13 cellular contexts compared by ENCODE assay signal in the genomic region with DNA sequence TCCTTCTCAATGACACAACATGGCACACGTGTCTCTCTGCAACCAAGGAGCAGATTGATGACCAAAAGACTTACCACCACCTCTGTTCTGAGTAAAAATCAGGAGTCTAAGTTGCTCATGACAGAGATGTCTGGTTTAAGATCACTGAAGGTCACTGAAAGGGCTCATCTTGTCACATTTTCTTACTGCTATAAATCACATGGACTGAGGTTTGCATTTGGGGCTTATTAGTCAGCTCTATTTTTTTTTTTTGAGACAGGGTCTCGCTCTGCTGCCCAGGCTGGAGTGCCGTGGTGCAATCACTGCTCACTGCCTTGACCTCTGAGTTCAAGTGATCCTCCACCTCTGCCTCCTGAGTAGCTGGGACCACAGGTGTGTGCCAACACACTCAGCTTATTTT. TPM values are rescaled to one million over a fixed set of nuclear protein-coding genes. Genes with fewer than 3 reads are reported as not detected.
A peak's percentile ranks its signal among the peaks of the same experiment; 100 is the strongest.
DNase-seq lines count a peak whose midpoint lies in the region; ATAC-seq and TF ChIP-seq lines count a peak whose summit lies in the region.
"Had no signal": no experiment of that assay in that cellular context is flagged by ENCODE, and none has a peak within 500 bp of the region (broad histone marks: within the 10 kb centered on the region; RNA-seq: fewer than 3 reads in every experiment).

No MANE protein-coding gene starts in this region.

- peaks cover 0 to 95% (median 86%) of the 10 kb centered on the region in 9 donors for H3K36me3 ChIP-seq in heart left ventricle
- H3K36me3 ChIP-seq in thyroid gland: peaks cover 31 to 46% of the 10 kb centered on the region in 2 donors

- peak overlapping the region; percentile 31 for H3K27ac Mint-ChIP-seq in activated T-helper 2 cell treated with anti-CD3 and anti-CD28 coated beads, Interferon-gamma antibody, Interleukin-2, Interleukin-4, amounts not matched to agents 10 μg/mL and 5 μg/mL and 100 μg/mL, durations not matched to agents 14 hours and 24 hours and 36 hours

- H3K36me3 Mint-ChIP-seq in activated T-helper 2 cell treated with anti-CD3 and anti-CD28 coated beads, Interferon-gamma antibody, Interleukin-2, Interleukin-4, amounts not matched to agents 10 μg/mL and 5 μg/mL and 100 μg/mL, durations not matched to agents 14 hours and 24 hours and 36 hours (ENCODE audit: low read depth): peaks cover 90% of the 10 kb centered on the region

- H3K4me3 ChIP-seq in heart left ventricle (no peak overlapping the region), thyroid gland (replicated peaks in 1 of 3) (no peak overlapping the region)
- H3K4me3 ChIP-seq: SK-N-MC had no signal

- H3K27me3 ChIP-seq in heart left ventricle (no peaks in the 10 kb centered on the region), thyroid gland (no peaks in the 10 kb centered on the region)

- peak overlapping the region; percentile 11 for H3K4me3 Mint-ChIP-seq in activated T-helper 2 cell treated with anti-CD3 and anti-CD28 coated beads, Interferon-gamma antibody, Interleukin-2, Interleukin-4, amounts not matched to agents 10 μg/mL and 5 μg/mL and 100 μg/mL, durations not matched to agents 14 hours and 24 hours and 36 hours (ENCODE audit: low read depth)

- intact Hi-C loops in heart left ventricle (cut with DNase I): no loop called here
- intact Hi-C loops in cardiac septum (cut with DNase I): no loop called here
- intact Hi-C loops in activated T-helper 2 cell treated with anti-CD3 and anti-CD28 coated beads, Interferon-gamma antibody, Interleukin-2, Interleukin-4, amounts not matched to agents 10 μg/mL and 5 μg/mL and 100 μg/mL, durations not matched to agents 14 hours and 24 hours and 36 hours (cut with micrococcal nuclease): no loop called here
- intact Hi-C loops in thyroid gland (cut with DNase I): no loop called here

- TF ChIP-seq CTCF in heart left ventricle (IDR thresholded peaks at IDR 0.05) (no peak), thyroid gland (IDR thresholded peaks at IDR 0.05) (no peak)

- H3K27me3 Mint-ChIP-seq in activated T-helper 2 cell treated with anti-CD3 and anti-CD28 coated beads, Interferon-gamma antibody, Interleukin-2, Interleukin-4, amounts not matched to agents 10 μg/mL and 5 μg/mL and 100 μg/mL, durations not matched to agents 14 hours and 24 hours and 36 hours (ENCODE audit: low read depth): no peaks in the 10 kb centered on the region

- no peak for DNase-seq in heart left ventricle
- no peak for DNase-seq in cardiac septum (ENCODE audit: low spot score)
- DNase-seq in activated T-helper 2 cell treated with anti-CD3 and anti-CD28 coated beads, Interferon-gamma antibody, Interleukin-2, Interleukin-4, amounts not matched to agents 10 μg/mL and 5 μg/mL and 100 μg/mL, durations not matched to agents 14 hours and 24 hours and 36 hours (ENCODE audit: low spot score): no peak
- DNase-seq in kidney glomerular epithelial cell (lab: John Stamatoyannopoulos, UW): peak; percentile 75
- peak; percentile 49 to 72 for DNase-seq in thyroid gland
- DNase-seq in CD1c-positive myeloid dendritic cell (ENCODE audit: extremely low spot score): no peak
- DNase-seq: NCI-H1092 treated with DMSO at 0.1 percent for 48 hours, NCI-H526 treated with DMSO at 0.1 percent for 48 hours had no signal

- peak overlapping the region; percentile 45 to 100 (median 99) for H3K27ac ChIP-seq in heart left ventricle
- peak overlapping the region; percentile 73 to 100 (median 84) for H3K27ac ChIP-seq in thyroid gland
- H3K27ac ChIP-seq: C4-2B, SK-N-MC had no signal

- 60 to 77% (median 73%) methylated on average over 3 of the region's 3 CpGs for WGBS in heart left ventricle, 4 donors
- WGBS in thyroid gland, 2 donors: 51 to 70% methylated on average over 3 of the region's 3 CpGs

- H3K4me1 ChIP-seq in heart left ventricle (peaks cover 11 to 97% (median 62%) of the 10 kb centered on the region in 12 donors), thyroid gland (peaks cover 49 to 75% of the 10 kb centered on the region in 2 donors)

- no peaks in the 10 kb centered on the region for H3K9me3 Mint-ChIP-seq in activated T-helper 2 cell treated with anti-CD3 and anti-CD28 coated beads, Interferon-gamma antibody, Interleukin-2, Interleukin-4, amounts not matched to agents 10 μg/mL and 5 μg/mL and 100 μg/mL, durations not matched to agents 14 hours and 24 hours and 36 hours

- H3K9me3 ChIP-seq in heart left ventricle (no peaks in the 10 kb centered on the region), thyroid gland (no peaks in the 10 kb centered on the region)

- ATAC-seq in heart left ventricle (no peak), HG03521 (IDR thresholded peaks at IDR 0.05; ENCODE audit: unreplicated experiment) (no peak), GM18909 (IDR thresholded peaks at IDR 0.05; ENCODE audit: poor library complexity, unreplicated experiment) (no peak)
- ATAC-seq: sciatic nerve had no signal

- H3K4me1 Mint-ChIP-seq in activated T-helper 2 cell treated with anti-CD3 and anti-CD28 coated beads, Interferon-gamma antibody, Interleukin-2, Interleukin-4, amounts not matched to agents 10 μg/mL and 5 μg/mL and 100 μg/mL, durations not matched to agents 14 hours and 24 hours and 36 hours (ENCODE audit: low read depth): peaks cover 35% of the 10 kb centered on the region

- TF ChIP-seq POLR2A in heart left ventricle (IDR thresholded peaks at IDR 0.05): no peak
- TF ChIP-seq POLR2A in thyroid gland (IDR thresholded peaks at IDR 0.05): no peak

RNA-seq across cellular contexts. Expression of a gene that starts 19.4 kb away (rescaled TPM):
- 100 to 1,000 TPM; 130 to 279 (median 214) TPM for total RNA-seq in heart left ventricle
- polyA plus RNA-seq in heart left ventricle: 100 to 1,000 TPM; 120 to 249 TPM
- total RNA-seq in cardiac septum: 193 TPM
- total RNA-seq in activated T-helper 2 cell treated with anti-CD3 and anti-CD28 coated beads, Interferon-gamma antibody, Interleukin-2, Interleukin-4, amounts not matched to agents 10 μg/mL and 5 μg/mL and 100 μg/mL, durations not matched to agents 14 hours and 24 hours and 36 hours: 255 and 268 TPM in 2 replicates
- total RNA-seq in thyroid gland: 100 to 1,000 TPM; 157 to 492 (median 249) TPM

RNA-seq across cellular contexts. Expression of a gene that starts 47.5 kb away (rescaled TPM):
- total RNA-seq in heart left ventricle (10 to 100 TPM in 2 of 9 donors, 1 to 10 TPM in 7; 4.3 to 24.0 (median 5.8) TPM), cardiac septum (5.0 TPM), thyroid gland (10 to 100 TPM; 12.4 to 23.0 (median 20.0) TPM)
- polyA plus RNA-seq in heart left ventricle: 1 to 10 TPM; 2.8 to 3.5 TPM
- 14.3 and 17.3 TPM in 2 replicates for total RNA-seq in activated T-helper 2 cell treated with anti-CD3 and anti-CD28 coated beads, Interferon-gamma antibody, Interleukin-2, Interleukin-4, amounts not matched to agents 10 μg/mL and 5 μg/mL and 100 μg/mL, durations not matched to agents 14 hours and 24 hours and 36 hours

Comparison
In these comparisons a context has a peak if more than half of its experiments do, and no peak if none do; other contexts are left out.
1. DNase-seq: peak in kidney glomerular epithelial cell (single experiment) and thyroid gland (2 of 2); none in heart left ventricle (0 of 5), cardiac septum (single experiment), activated T-helper 2 cell treated with anti-CD3 and anti-CD28 coated beads, Interferon-gamma antibody, Interleukin-2, Interleukin-4, amounts not matched to agents 10 μg/mL and 5 μg/mL and 100 μg/mL, durations not matched to agents 14 hours and 24 hours and 36 hours (single experiment) and CD1c-positive myeloid dendritic cell (single experiment).